18 cellular contexts compared by ENCODE assay signal in genomic region chr7:127592550-127592949, GRCh38. TPM values are rescaled to one million over a fixed set of nuclear protein-coding genes. Genes with fewer than 3 reads are reported as not detected.
DNase-seq lines count a peak whose midpoint lies in the region; ATAC-seq and TF ChIP-seq lines count a peak whose summit lies in the region.
"Had no signal": no experiment of that assay in that cellular context is flagged by ENCODE, and none has a peak within 500 bp of the region (broad histone marks: within the 10 kb centered on the region; RNA-seq: fewer than 3 reads in every experiment).

No MANE protein-coding gene starts in this region.

- TF ChIP-seq CTCF in HEK293 (tag by site-specific recombination; IDR thresholded peaks at IDR 0.05): no peak
- TF ChIP-seq CTCF in uterus (IDR thresholded peaks at IDR 0.05): no peak

- H3K27ac ChIP-seq in HEK293 (ENCODE audit: extremely low read depth, low read depth, low read length) (no peak overlapping the region), uterus (peak overlapping the region; percentile 22 to 76)

- no peaks in the 10 kb centered on the region for H3K27me3 Mint-ChIP-seq in T-helper 17 cell
- no peaks in the 10 kb centered on the region for H3K27me3 Mint-ChIP-seq in effector memory CD8-positive, alpha-beta T cell
- H3K27me3 Mint-ChIP-seq: CD4-positive, alpha-beta memory T cell had no signal

- no peaks in the 10 kb centered on the region for H3K27me3 ChIP-seq in uterus

- no peaks in the 10 kb centered on the region for H3K9me3 Mint-ChIP-seq in effector memory CD8-positive, alpha-beta T cell
- H3K9me3 Mint-ChIP-seq: CD4-positive, alpha-beta memory T cell had no signal

- H3K4me1 ChIP-seq in HEK293 (ENCODE audit: control insufficient read depth, insufficient read depth, low read length) (no peaks in the 10 kb centered on the region), uterus (peaks cover 0 to 17% of the 10 kb centered on the region in 2 donors)

- H3K4me1 Mint-ChIP-seq in T-helper 17 cell: peaks cover 13% of the 10 kb centered on the region
- H3K4me1 Mint-ChIP-seq in effector memory CD8-positive, alpha-beta T cell (ENCODE audit: low read depth in 2 of 2): peaks cover 15 to 19% of the 10 kb centered on the region in 2 donors

- DNase-seq in T-helper 17 cell (no peak), uterus (no peak), putamen (ENCODE audit: low spot score) (no peak)
- no peak for DNase-seq in effector memory CD8-positive, alpha-beta T cell
- DNase-seq: C1 segment of cervical spinal cord; Calu3; CD4-positive, alpha-beta memory T cell; COR-L47; DMS53; DMS79 treated with DMSO at 0.1 percent for 48 hours; GOT3 had no signal

- peak overlapping the region; percentile 8 for H3K27ac Mint-ChIP-seq in T-helper 17 cell
- H3K27ac Mint-ChIP-seq in effector memory CD8-positive, alpha-beta T cell: peak overlapping the region; percentile 41 to 66

- intact Hi-C loops in uterus (cut with DNase I; ENCODE audit: low total_unique reads): no loop called here

- POLR2A ChIA-PET in HEK293 (lab: Yijun Ruan, JAX): no interaction called here

- no peak for TF ChIP-seq POLR2A in uterus (IDR thresholded peaks at IDR 0.05)

- H3K36me3 ChIP-seq in HEK293 (ENCODE audit: control insufficient read depth in 2 of 2, insufficient read depth in 1 of 2, low read length in 2 of 2): peaks cover 7 to 25% of the 10 kb centered on the region in 2 experiments; a peak in 2 of 3 replicates
- no peaks in the 10 kb centered on the region for H3K36me3 ChIP-seq in uterus

- ATAC-seq in T-helper 17 cell: no peak
- ATAC-seq in effector memory CD8-positive, alpha-beta T cell (replicated peaks): no peak
- no peak for ATAC-seq in GM18868 (IDR thresholded peaks at IDR 0.05; ENCODE audit: unreplicated experiment)

- peaks cover 5% of the 10 kb centered on the region for H3K36me3 Mint-ChIP-seq in T-helper 17 cell (ENCODE audit: low read depth)
- peaks cover 17% of the 10 kb centered on the region for H3K36me3 Mint-ChIP-seq in effector memory CD8-positive, alpha-beta T cell (ENCODE audit: insufficient read depth)

- H3K4me3 Mint-ChIP-seq in T-helper 17 cell: no peak overlapping the region
- no peak overlapping the region for H3K4me3 Mint-ChIP-seq in effector memory CD8-positive, alpha-beta T cell
- H3K4me3 Mint-ChIP-seq: CD4-positive, alpha-beta memory T cell had no signal

- H3K4me3 ChIP-seq in HEK293 (ENCODE audit: low read depth, low read length) (no peak overlapping the region), uterus (no peak overlapping the region)
- H3K4me3 ChIP-seq: HAP-1 had no signal

- H3K9me3 ChIP-seq in HEK293 (ENCODE audit: control insufficient read depth, insufficient read depth, low read depth, low read length) (no peaks in the 10 kb centered on the region), T-helper 17 cell (ENCODE audit: control insufficient read depth, low read length, poor library complexity, severe bottlenecking) (no peaks in the 10 kb centered on the region), uterus (no peaks in the 10 kb centered on the region)
- H3K9me3 ChIP-seq: HAP-1 had no signal

- CTCF ChIA-PET in HEK293 (lab: Yijun Ruan, JAX): interaction anchor here (1.0 kb wide), 1 partner anchor 116 kb away, joined by 3 read pairs; no protein-coding TSS in a partner anchor

TF ChIP-seq in HEK293, 187 proteins besides CTCF, POLR2A, EP300 and RAD21:
- no peak for TF ChIP-seq ZNF350 (tag by site-specific recombination; IDR thresholded peaks at IDR 0.05)
- no peak for TF ChIP-seq GFI1B (tag by site-specific recombination; IDR thresholded peaks at IDR 0.05)
- TF ChIP-seq ZNF121 (tag by site-specific recombination; IDR thresholded peaks at IDR 0.05): peak; percentile 81; the same call in 1 of the 2 replicates
- TF ChIP-seq SCRT2 (tag by site-specific recombination; IDR thresholded peaks at IDR 0.05): no peak
- no peak for TF ChIP-seq ZNF843 (tag by site-specific recombination; IDR thresholded peaks at IDR 0.05)

RNA-seq across cellular contexts. Expression of gene FSCN3, which starts 1.0 kb away (rescaled TPM):
- 1 to 10 TPM; 2.5 to 3.4 TPM for total RNA-seq in T-helper 17 cell
- total RNA-seq in uterus: 1 to 10 TPM in 1 of 4 donors, under 1 TPM in 1, not detected in 2; 0.62 to 2.1 TPM
- total RNA-seq: Calu3 had no signal

RNA-seq across cellular contexts. Expression of gene ARF5, which starts 4.3 kb away (rescaled TPM):
- total RNA-seq in T-helper 17 cell (100 to 1,000 TPM in 1 of 2 donors, 10 to 100 TPM in 1; 95.5 to 105 TPM), uterus (100 to 1,000 TPM in 3 of 4 donors, 10 to 100 TPM in 1; 77.4 to 273 (median 122) TPM)

RNA-seq across cellular contexts. Expression of gene GCC1, which starts 7.2 kb away (rescaled TPM):
- total RNA-seq in T-helper 17 cell (10 to 100 TPM; 27.4 to 33.6 TPM), uterus (10 to 100 TPM in 2 of 4 donors, 1 to 10 TPM in 2; 3.8 to 22.9 (median 10.6) TPM)

RNA-seq across cellular contexts. Expression of gene PAX4, which starts 25.4 kb away (rescaled TPM):
- total RNA-seq in T-helper 17 cell (not detected), uterus (not detected)
- total RNA-seq: A172; A673; Calu3; CD4-positive, alpha-beta memory T cell; Daoy; G401 had no signal

RNA-seq across cellular contexts. Expression of gene SND1, which starts 59.4 kb away (rescaled TPM):
- total RNA-seq in T-helper 17 cell (100 to 1,000 TPM; 201 to 208 TPM), uterus (100 to 1,000 TPM in 2 of 4 donors, 10 to 100 TPM in 2; 54.8 to 192 (median 117) TPM)
